In genomic region chr18:36066001-36066400, GRCh38 we compare ENCODE assay signal across 8 cellular contexts. TPM values are rescaled to one million over a fixed set of nuclear protein-coding genes. Genes with fewer than 3 reads are reported as not detected.
DNase-seq lines count a peak whose midpoint lies in the region; ATAC-seq and TF ChIP-seq lines count a peak whose summit lies in the region.

No MANE protein-coding gene starts in this region.

- no peaks in the 10 kb centered on the region for H3K27me3 ChIP-seq in AG04450 (ENCODE audit: control insufficient read depth, insufficient read depth, low read length)

- no peak overlapping the region for H3K27ac ChIP-seq in AG04450 (ENCODE audit: low read depth, low read length)

- no peaks in the 10 kb centered on the region for H3K9me3 Mint-ChIP-seq in memory B cell

- ATAC-seq in memory B cell (ENCODE audit: low read depth), result no peak
- ATAC-seq in GM21576 (IDR thresholded peaks at IDR 0.05; ENCODE audit: unreplicated experiment), result no peak
- no peak for ATAC-seq in HG02938 (IDR thresholded peaks at IDR 0.05; ENCODE audit: unreplicated experiment)
- no peak for ATAC-seq in HG03196 (IDR thresholded peaks at IDR 0.05; ENCODE audit: unreplicated experiment)

- peaks cover 4% of the 10 kb centered on the region; the same call in 1 of the 2 replicates for H3K9me3 ChIP-seq in AG04450 (ENCODE audit: control insufficient read depth, insufficient read depth, low read length)

- TF ChIP-seq CTCF in AG04450 (IDR thresholded peaks at IDR 0.05; ENCODE audit: low read depth, low read length), result no peak

- POLR2A ChIA-PET in AG04450 (lab: Yijun Ruan, JAX) (no interaction called here), HEK293T (lab: Yijun Ruan, JAX) (interaction anchor here (1.5 kb wide), 2 partner anchors 19 to 63 kb away, joined by 3 to 8 read pairs; partner anchors contain the start of genes ELP2 and SLC39A6)

- peak overlapping the region; percentile 85 for H3K4me3 Mint-ChIP-seq in memory B cell

- H3K27ac Mint-ChIP-seq in memory B cell, result peak overlapping the region; percentile 92

- H3K4me1 Mint-ChIP-seq in memory B cell, result peaks cover 31% of the 10 kb centered on the region

- peaks cover 5% of the 10 kb centered on the region for H3K27me3 Mint-ChIP-seq in memory B cell

- H3K4me3 ChIP-seq in AG04450 (ENCODE audit: low read depth, low read length), result peak overlapping the region; percentile 88

- peaks cover 5% of the 10 kb centered on the region for H3K36me3 Mint-ChIP-seq in memory B cell

- CTCF ChIA-PET in AG04450 (lab: Charles Lee) (interaction anchor here (1.0 kb wide), 1 partner anchor 48 kb away, joined by 4 read pairs; no protein-coding TSS in a partner anchor), HEK293T (lab: Yijun Ruan, JAX) (interaction anchor here (0.5 to 1.8 kb wide), 2 partner anchors 48 to 337 kb away, joined by 3 to 6 read pairs; no protein-coding TSS in a partner anchor)

- DNase-seq in AG04450 (ENCODE audit: low read depth, low spot score) (no peak), HEK293T (ENCODE audit: extremely low spot score) (no peak), astrocyte of the hippocampus (ENCODE audit: low read depth, low spot score) (peak; percentile 17), memory B cell (ENCODE audit: low spot score in 2 of 2) (no peak), kidney tubule cell (ENCODE audit: low spot score) (no peak)

TF ChIP-seq in HEK293T, 16 proteins besides CTCF, POLR2A, EP300 and RAD21:
- no peak for TF ChIP-seq LEF1 (IDR thresholded peaks at IDR 0.05; ENCODE audit: borderline replicate concordance)
- TF ChIP-seq PKNOX1 (IDR thresholded peaks at IDR 0.05), result peak; percentile 90
TF ChIP-seq in HEK293T: peak in this region for 1.

RNA-seq across cellular contexts. Expression of gene RPRD1A, which starts 1.4 kb away (rescaled TPM):
- polyA plus RNA-seq in AG04450 (2011; rRNA removed), result 25.7 and 35.6 TPM in 2 replicates
- polyA minus RNA-seq in AG04450 (2011; rRNA and poly(A)+ RNA removed), result 25.0 and 27.3 TPM in 2 replicates
